ENCODE assay signal across 13 cellular contexts in genomic region chr2:172219201-172219600, GRCh38.
"Had no signal": no experiment of that assay in that cellular context is flagged by ENCODE, and none has a peak within 500 bp of the region (broad histone marks: within the 10 kb centered on the region; RNA-seq: fewer than 3 reads in every experiment).

No MANE protein-coding gene starts in this region.

- H3K27ac ChIP-seq: foreskin keratinocyte, left lung, lower lobe of right lung, ovary, right atrium auricular region had no signal

- DNase-seq: dermis blood vessel endothelial cell; erythroblast; foreskin keratinocyte; immature natural killer cell; left lung; lower lobe of right lung; natural killer cell; ovary; small intestine; stimulated activated CD4-positive, alpha-beta T cell treated with anti-CD3 and anti-CD28 coated beads, Interleukin-12 subunit alpha, Interleukin-12 subunit beta, amount 100 ng/mL, for 4 hours; stimulated activated naive CD4-positive, alpha-beta T cell treated with Interleukin-2 at 50 U/mL for 16 hours; trophoblast cell had no signal

- H3K36me3 ChIP-seq: left lung, lower lobe of right lung, ovary, right atrium auricular region had no signal

- H3K4me3 ChIP-seq: left lung, lower lobe of right lung, ovary, right atrium auricular region had no signal

- H3K9me3 ChIP-seq: left lung, lower lobe of right lung, ovary, right atrium auricular region had no signal

- H3K27me3 ChIP-seq: foreskin keratinocyte, left lung, ovary, right atrium auricular region had no signal

- ATAC-seq: foreskin keratinocyte, left lung, lower lobe of right lung, natural killer cell had no signal

- H3K4me1 ChIP-seq: left lung, lower lobe of right lung, right atrium auricular region had no signal
